17 cellular contexts compared by ENCODE assay signal in the genomic region with DNA sequence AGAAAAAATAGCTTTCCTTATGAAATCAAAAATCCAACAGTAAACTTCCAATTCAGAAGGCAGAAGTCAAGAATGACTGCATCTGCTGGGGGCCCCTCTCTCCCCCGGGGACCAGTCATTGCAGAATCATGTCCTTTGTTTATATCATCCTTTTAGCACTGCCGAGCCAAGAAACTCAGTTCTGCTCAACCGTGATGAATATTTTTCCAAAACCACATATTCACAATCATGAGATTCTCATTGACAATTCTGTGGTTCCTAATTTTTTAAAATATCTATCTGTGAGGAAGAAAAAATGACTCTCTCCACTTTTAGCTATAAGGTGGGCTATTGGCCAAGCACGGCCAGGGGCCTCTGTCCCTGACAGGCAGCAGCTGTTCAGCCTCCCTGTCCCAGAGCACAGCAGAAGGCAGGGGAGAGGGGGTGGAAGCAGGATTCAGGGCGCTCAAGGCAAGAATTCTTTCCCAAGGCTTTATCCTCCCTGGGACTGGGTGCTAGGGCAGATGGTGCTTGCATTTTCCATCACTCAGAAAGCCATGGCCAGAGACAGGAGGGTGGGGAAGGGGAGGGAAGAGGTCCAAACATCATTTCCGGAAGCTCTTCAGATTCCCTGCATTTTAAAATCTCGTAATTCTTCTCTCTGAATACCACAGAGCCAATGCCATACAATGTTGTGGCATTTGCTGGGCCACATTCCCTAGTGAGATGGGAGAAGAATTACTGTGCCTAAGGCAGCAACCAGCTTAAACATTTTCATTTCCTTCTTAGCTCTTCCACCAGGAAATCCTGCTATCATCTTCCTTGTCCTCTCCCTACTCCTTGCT.
DNase-seq lines count a peak whose midpoint lies in the region; TF ChIP-seq lines count a peak whose summit lies in the region.
"Had no signal": no experiment of that assay in that cellular context is flagged by ENCODE, and none has a peak within 500 bp of the region (broad histone marks: within the 10 kb centered on the region; RNA-seq: fewer than 3 reads in every experiment).

No MANE protein-coding gene starts in this region.

- TF ChIP-seq CTCF in AG09319 (IDR thresholded peaks at IDR 0.05; ENCODE audit: low read depth, low read length) (no peak), GM13977 (IDR thresholded peaks at IDR 0.05; ENCODE audit: extremely low read depth, insufficient read depth, missing control alignments) (no peak)

- in situ Hi-C loops in GM13977 (cut with MboI; ENCODE audit: low pct_unique_long_range_greater_than_20kb, low sequenced_read_pairs, unreplicated experiment), result no loop called here

- DNase-seq in AG09319 (ENCODE audit: extremely low read depth, low read depth) (peak; percentile 29), NCI-H446 (lab: John Stamatoyannopoulos, UW) (peak; percentile 93 to 97), cerebellar cortex (ENCODE audit: low spot score) (peak; percentile 74), myocyte (ENCODE audit: low read depth) (peak; percentile 93), mucosa of gallbladder (ENCODE audit: low spot score) (no peak), pons (ENCODE audit: low spot score) (no peak), GM13977 (ENCODE audit: low spot score) (no peak), DMS153 (lab: John Stamatoyannopoulos, UW) (no peak)
- DNase-seq: activated CD4-positive, alpha-beta T cell treated with anti-CD3 and anti-CD28 coated beads for 48 hours; activated effector memory CD4-positive, alpha-beta T cell treated with anti-CD3 and anti-CD28 coated beads, Interleukin-2, amount 50 U/mL, for 16 hours; colonic mucosa; DMS79 treated with DMSO at 0.1 percent for 48 hours; gastrocnemius medialis; left cardiac atrium; naive thymus-derived CD8-positive, alpha-beta T cell; NCI-H187 treated with DMSO at 0.1 percent for 48 hours; stimulated activated CD4-positive, alpha-beta T cell treated with anti-CD3 and anti-CD28 coated beads, Interleukin-12 subunit alpha, Interleukin-12 subunit beta, amount 100 ng/mL, for 4 hours had no signal

Comparison
In these comparisons a context has a peak if more than half of its experiments do, and no peak if none do; other contexts are left out.
1. DNase-seq: peak in AG09319 (single experiment), NCI-H446 (2 of 2), cerebellar cortex (single experiment) and myocyte (single experiment); none in mucosa of gallbladder (single experiment), pons (single experiment), GM13977 (single experiment) and DMS153 (single experiment).